ENCODE assay signal across 9 cellular contexts in the genomic region with DNA sequence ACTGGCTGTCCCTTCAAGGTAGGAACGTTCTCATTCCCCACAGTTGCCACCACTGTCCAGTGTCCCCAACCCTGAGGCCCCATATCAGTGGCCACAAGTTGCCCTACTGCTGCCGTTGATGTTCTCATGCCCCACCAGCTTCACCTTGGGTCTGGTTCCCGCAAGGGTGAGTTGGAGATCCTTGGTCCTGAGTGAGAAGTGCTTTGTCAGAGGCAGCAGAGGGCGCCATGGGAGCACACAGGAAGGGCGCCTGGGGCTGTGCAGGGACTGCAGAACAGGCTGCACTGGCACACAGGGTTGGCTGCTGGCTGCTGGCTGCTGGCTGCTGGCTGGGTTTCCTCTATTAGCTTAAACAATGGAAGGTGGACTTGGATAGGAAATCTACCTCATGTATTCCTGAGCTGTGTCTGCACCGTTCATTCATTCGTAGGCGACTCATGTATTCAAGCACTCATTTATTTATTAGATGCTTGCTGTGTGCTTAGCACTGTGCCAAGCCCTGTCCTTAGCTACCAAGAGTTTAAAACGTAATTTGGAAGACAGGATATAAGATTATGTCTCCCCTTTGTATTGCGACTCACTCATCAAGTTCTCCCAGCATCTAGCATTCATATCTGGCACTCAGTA. TPM values are rescaled to one million over a fixed set of nuclear protein-coding genes. Genes with fewer than 3 reads are reported as not detected.
DNase-seq lines count a peak whose midpoint lies in the region; ATAC-seq and TF ChIP-seq lines count a peak whose summit lies in the region.
"Had no signal": no experiment of that assay in that cellular context is flagged by ENCODE, and none has a peak within 500 bp of the region (broad histone marks: within the 10 kb centered on the region; RNA-seq: fewer than 3 reads in every experiment).

No MANE protein-coding gene starts in this region.

- peaks cover 36% of the 10 kb centered on the region for H3K4me1 Mint-ChIP-seq in MCF 10A (ENCODE audit: insufficient read depth, unreplicated experiment)
- H3K4me1 Mint-ChIP-seq: brain had no signal

- H3K4me3 Mint-ChIP-seq in MCF 10A (ENCODE audit: unreplicated experiment), result no peak overlapping the region
- H3K4me3 Mint-ChIP-seq: brain had no signal

- no peak overlapping the region for H3K4me2 ChIP-seq in MM.1S (ENCODE audit: low read depth, low read length)

- no peaks in the 10 kb centered on the region for H3F3A ChIP-seq in MM.1S (ENCODE audit: insufficient read depth, low read length)

- no peaks in the 10 kb centered on the region for H4K20me1 ChIP-seq in MM.1S (ENCODE audit: insufficient read depth, low read length)

- H3K27me3 ChIP-seq in MM.1S (replicated peaks; ENCODE audit: insufficient read depth, low read length) (peaks cover 8% of the 10 kb centered on the region; the same call in 1 of the 2 replicates), tibial artery (peaks cover 0 to 7% of the 10 kb centered on the region in 2 donors)

- BruUV-seq in MCF 10A (replicated peaks; lab: Mats Ljungman, UMichigan), result no TSS peak

- TF ChIP-seq CTCF in MM.1S (IDR thresholded peaks at IDR 0.05; ENCODE audit: low read length) (peak; percentile 75), MCF 10A (IDR thresholded peaks at IDR 0.05; ENCODE audit: unreplicated experiment) (peak; percentile 97), tibial artery (IDR thresholded peaks at IDR 0.05) (peak in 1 of 2 experiments; percentile 23)

- no peak overlapping the region for H3K9ac ChIP-seq in MM.1S (ENCODE audit: low read length)

- no peak for DNase-seq in activated CD4-positive, CD25-positive, alpha-beta regulatory T cell (lab: John Stamatoyannopoulos, UW)
- DNase-seq in MM.1S (peak; percentile 74), SHP77 (lab: John Stamatoyannopoulos, UW) (peak; percentile 78 to 90), MCF 10A (ENCODE audit: unreplicated experiment) (peak; percentile 94), left colon (peak; percentile 39 to 64), tibial artery (peak; percentile 49 to 73)

- ATAC-seq in activated CD4-positive, CD25-positive, alpha-beta regulatory T cell treated with anti-CD3 and anti-CD28 coated beads, Interleukin-2, amount 50 U/mL, for 24 hours, result peak; percentile 46 to 48
- ATAC-seq in left colon (peak; percentile 76), HG03139 (IDR thresholded peaks at IDR 0.05; ENCODE audit: unreplicated experiment) (no peak)

- H3K4me3 ChIP-seq in MM.1S (ENCODE audit: low read length) (no peak overlapping the region), tibial artery (no peak overlapping the region)

- H3K9me3 ChIP-seq in MM.1S (replicated peaks; ENCODE audit: insufficient read depth, low read length), result no peaks in the 10 kb centered on the region
- H3K9me3 ChIP-seq in tibial artery, result no peaks in the 10 kb centered on the region

- H3K9me2 ChIP-seq in MM.1S (replicated peaks; ENCODE audit: insufficient read depth, low read length), result no peaks in the 10 kb centered on the region

- H3K36me3 ChIP-seq in MM.1S (replicated peaks; ENCODE audit: insufficient read depth, low read length), result no peaks in the 10 kb centered on the region
- no peaks in the 10 kb centered on the region for H3K36me3 ChIP-seq in tibial artery

- H3K27ac Mint-ChIP-seq in MCF 10A (ENCODE audit: low read depth, unreplicated experiment), result no peak overlapping the region
- H3K27ac Mint-ChIP-seq: brain had no signal

- H3K9me3 Mint-ChIP-seq in MCF 10A (ENCODE audit: unreplicated experiment), result no peaks in the 10 kb centered on the region
- H3K9me3 Mint-ChIP-seq: brain had no signal

- H3K4me1 ChIP-seq in MM.1S (ENCODE audit: low read length), result 0 out of 2 replicates have a peak, but pooled peaks cover 3% of the 10 kb centered on the region
- no peaks in the 10 kb centered on the region for H3K4me1 ChIP-seq in tibial artery

- H3K79me2 ChIP-seq in MM.1S (ENCODE audit: low read length), result no peaks in the 10 kb centered on the region

- no peak overlapping the region for H3K27ac ChIP-seq in MM.1S (ENCODE audit: low read length)
- no peak overlapping the region for H3K27ac ChIP-seq in tibial artery

- no peaks in the 10 kb centered on the region for H3K36me3 Mint-ChIP-seq in MCF 10A (ENCODE audit: insufficient read depth, unreplicated experiment)
- H3K36me3 Mint-ChIP-seq: brain had no signal

- intact Hi-C loops in MCF 10A (cut with micrococcal nuclease), result loop anchor here (1.0 kb wide), 1 partner anchor 49 kb away; no protein-coding TSS in a partner anchor
- intact Hi-C loops in left colon (cut with DNase I, micrococcal nuclease), result loop anchor here in 1 of 2 donors (10.0 kb wide), 1 partner anchor 139 kb away; no protein-coding TSS in a partner anchor
- intact Hi-C loops in tibial artery (cut with DNase I; ENCODE audit: low total_unique reads), result no loop called here

- CTCF ChIA-PET in MCF 10A (lab: Yijun Ruan, JAX), result interaction anchor here (0.6 to 28.2 kb wide), 39 partner anchors 10 to 630 kb away, joined by 3 to 1438 read pairs (median 4); partner anchors contain the start of genes PGLYRP3, RAB13, S100A12 and S100A8

- H3K27me3 Mint-ChIP-seq in MCF 10A (ENCODE audit: insufficient read depth, unreplicated experiment), result peaks cover 9% of the 10 kb centered on the region

- POLR2A ChIA-PET in MCF 10A (lab: Yijun Ruan, JAX), result interaction anchor here (0.6 to 4.2 kb wide), 11 partner anchors 11 to 156 kb away, joined by 3 to 26 read pairs (median 4); partner anchors contain the start of genes S100A12 and S100A8

- no peak overlapping the region for H2AFZ ChIP-seq in MM.1S (ENCODE audit: low read length)

RNA-seq across cellular contexts. Expression of gene S100A9, which starts 2.1 kb away (rescaled TPM):
- total RNA-seq in MCF 10A (2022), result 86.4 and 126 TPM in 2 replicates
- 10 to 100 TPM in 1 of 2 donors, 1 to 10 TPM in 1; 9.2 to 21.0 TPM for total RNA-seq in left colon

RNA-seq across cellular contexts. Expression of gene PGLYRP4, which starts 6.9 kb away (rescaled TPM):
- total RNA-seq in MCF 10A (2022) (not detected in 2 replicates), left colon (not detected)

RNA-seq across cellular contexts. Expression of gene S100A12, which starts 19.9 kb away (rescaled TPM):
- total RNA-seq in MCF 10A (2022) (not detected in 2 replicates), left colon (under 1 TPM in 1 of 2 donors, not detected in 1; 0.85 TPM)

RNA-seq across cellular contexts. Expression of gene S100A8, which starts 35.3 kb away (rescaled TPM):
- 46.9 and 80.4 TPM in 2 replicates for total RNA-seq in MCF 10A (2022)
- 1 to 10 TPM; 1.2 to 6.7 TPM for total RNA-seq in left colon

RNA-seq across cellular contexts. Expression of gene PGLYRP3, which starts 42.8 kb away (rescaled TPM):
- total RNA-seq in MCF 10A (2022) (not detected in 2 replicates), left colon (not detected)

Comparison
In these comparisons a context has a peak if more than half of its experiments do, and no peak if none do; other contexts are left out.
1. DNase-seq: peak in MM.1S (single experiment), SHP77 (2 of 2), MCF 10A (single experiment), left colon (2 of 2) and tibial artery (2 of 2); none in activated CD4-positive, CD25-positive, alpha-beta regulatory T cell (0 of 4).